16 cellular contexts compared by ENCODE assay signal in genomic region chr13:94556016-94556415, GRCh38.
"Had no signal": no experiment of that assay in that cellular context is flagged by ENCODE, and none has a peak within 500 bp of the region (broad histone marks: within the 10 kb centered on the region; RNA-seq: fewer than 3 reads in every experiment).

No MANE protein-coding gene starts in this region.

- H3K27ac ChIP-seq: colonic mucosa, lower lobe of right lung, parathyroid adenoma, prostate gland, suprapubic skin, thyroid gland had no signal

- H3K27me3 ChIP-seq: colonic mucosa, heart right ventricle, suprapubic skin, thyroid gland had no signal

- DNase-seq: colonic mucosa; effector CD4-positive, alpha-beta T cell; endodermal cell; heart right ventricle; islet precursor cell; lower lobe of right lung; naive B cell; occipital lobe; small intestine; stimulated activated CD4-positive, alpha-beta T cell treated with anti-CD3 and anti-CD28 coated beads, Interleukin-12 subunit alpha, Interleukin-12 subunit beta, amount 100 ng/mL, for 4 hours; stimulated activated naive CD4-positive, alpha-beta T cell treated with Interleukin-2 at 50 U/mL for 16 hours; thyroid gland had no signal

- H3K36me3 ChIP-seq: colonic mucosa, heart right ventricle, lower lobe of right lung, prostate gland, suprapubic skin, thyroid gland had no signal

- H3K9me3 ChIP-seq: colonic mucosa, heart right ventricle, lower lobe of right lung, prostate gland, suprapubic skin, thyroid gland had no signal

- ATAC-seq: left lobe of liver, lower lobe of right lung had no signal

- H3K4me3 ChIP-seq: colonic mucosa, heart right ventricle, lower lobe of right lung, prostate gland, suprapubic skin, thyroid gland had no signal
